Comparison of ENCODE assay signal across 8 cellular contexts in the genomic region with DNA sequence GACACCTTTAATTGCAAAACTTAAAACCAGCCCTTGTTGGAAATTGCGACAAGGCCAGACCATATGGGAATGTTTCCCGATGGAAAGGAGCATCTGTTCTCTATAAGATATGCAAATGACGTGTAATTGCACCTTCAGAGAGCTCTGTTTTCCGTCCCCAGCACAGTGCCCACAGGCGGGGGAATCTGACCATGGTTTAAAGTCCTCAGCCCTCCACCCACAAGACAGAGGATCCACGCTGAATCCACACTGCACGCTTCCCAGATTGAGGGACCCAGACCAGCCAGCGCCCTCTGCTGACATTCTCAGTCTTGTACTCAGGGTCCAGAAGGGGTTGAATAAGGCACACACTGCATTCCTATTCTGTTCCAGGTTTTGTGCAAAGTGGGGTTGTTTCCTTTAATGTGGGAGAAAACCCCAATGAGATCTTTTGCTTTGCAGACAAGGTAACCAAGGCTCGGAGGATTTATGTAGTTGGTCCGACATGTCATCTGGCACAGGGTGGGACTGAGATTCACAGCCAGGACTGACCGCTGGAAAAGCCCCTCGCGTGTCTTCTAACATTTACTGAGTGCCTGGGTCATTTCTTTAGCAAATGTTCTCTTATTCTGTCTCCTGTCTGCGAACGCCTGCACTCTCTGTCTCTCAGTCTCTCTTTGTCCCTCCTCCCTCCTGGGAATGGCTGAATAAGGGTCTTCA. TPM values are rescaled to one million over a fixed set of nuclear protein-coding genes. Genes with fewer than 3 reads are reported as not detected.
DNase-seq lines count a peak whose midpoint lies in the region; ATAC-seq, FAIRE-seq and TF ChIP-seq lines count a peak whose summit lies in the region.

No MANE protein-coding gene starts in this region.

- H3K9me3 ChIP-seq in kidney (ENCODE audit: control insufficient read depth in 1 of 2, low read length in 2 of 2) = no peaks in the 10 kb centered on the region

- H3K27ac ChIP-seq in kidney (ENCODE audit: low read depth in 2 of 2, low read length in 2 of 2) = no peak overlapping the region

- intact Hi-C loops in kidney (cut with DNase I) = loop anchor here (5.0 kb wide), 1 partner anchor 99 kb away; no protein-coding TSS in a partner anchor

- DNase-seq in Ammon's horn (ENCODE audit: low spot score) = peak; percentile 78
- DNase-seq in HEK293T (ENCODE audit: extremely low spot score) = peak; percentile 71
- peak; percentile 40 for DNase-seq in RPMI8226
- peak; percentile 68 to 77 for DNase-seq in cardiac fibroblast (ENCODE audit: low read depth in 2 of 2)
- peak; percentile 80 for DNase-seq in kidney
- DNase-seq in stimulated activated CD4-positive, alpha-beta T cell treated with anti-CD3 and anti-CD28 coated beads, Interleukin-2, amount 100 ng/mL, for 4 hours (ENCODE audit: low read depth) = peak; percentile 10

- no peak overlapping the region for H3K9ac ChIP-seq in kidney (ENCODE audit: low read length in 2 of 2)

- no peaks in the 10 kb centered on the region for H3K36me3 ChIP-seq in kidney (ENCODE audit: control insufficient read depth in 1 of 2, insufficient read depth in 2 of 2, low read length in 2 of 2)

- H3K4me3 ChIP-seq in cardiac fibroblast (replicated peaks in 1 of 2; ENCODE audit: low read depth in 2 of 2, low read length in 2 of 2) (no peak overlapping the region), kidney (ENCODE audit: low read length in 2 of 2) (no peak overlapping the region)

- ATAC-seq in HG03280 (IDR thresholded peaks at IDR 0.05; ENCODE audit: unreplicated experiment) (no peak), GM21447 (IDR thresholded peaks at IDR 0.05; ENCODE audit: unreplicated experiment) (no peak)

- POLR2A ChIA-PET in HEK293T (lab: Yijun Ruan, JAX) = interaction anchor here (1.4 kb wide), 1 partner anchor 42 kb away, joined by 3 read pairs; no protein-coding TSS in a partner anchor

- no peaks in the 10 kb centered on the region for H3K4me1 ChIP-seq in kidney (ENCODE audit: control insufficient read depth in 1 of 2, insufficient read depth in 1 of 2, low read depth in 1 of 2, low read length in 2 of 2)

- CTCF ChIA-PET in HEK293T (lab: Yijun Ruan, JAX) = interaction anchor here (0.6 to 1.4 kb wide), 3 partner anchors 8 to 292 kb away, joined by 5 to 8 read pairs (median 6); no protein-coding TSS in a partner anchor

- FAIRE-seq in kidney (lab: Jason Lieb, UNC) = no peak

- peak; percentile 80 for TF ChIP-seq CTCF in cardiac fibroblast (IDR thresholded peaks at IDR 0.05; ENCODE audit: low read depth, low read length)
- TF ChIP-seq CTCF in kidney (IDR thresholded peaks at IDR 0.05; ENCODE audit: borderline replicate concordance, extremely low read depth, insufficient read depth) = peak; percentile 80

TF ChIP-seq in HEK293T, 16 proteins besides CTCF, POLR2A, EP300 and RAD21:
- no peak for TF ChIP-seq L3MBTL2 (conservative IDR thresholded peaks at IDR 0.05)
- TF ChIP-seq CTBP1 (IDR thresholded peaks at IDR 0.05; ENCODE audit: borderline replicate concordance) = no peak
- no peak for TF ChIP-seq FOXA1 (IDR thresholded peaks at IDR 0.05)

RNA-seq across cellular contexts. Expression of a gene that starts 36.8 kb away (rescaled TPM):
- 8.4 TPM for total RNA-seq in kidney
- polyA plus RNA-seq in kidney (ENCODE audit: insufficient read depth, low read depth, low replicate concordance) = 5.3 TPM

Comparison
In these comparisons a context has a peak if more than half of its experiments do, and no peak if none do; other contexts are left out.
1. DNase-seq: peak in every context shown above with its lines; median percentile 80 in kidney; 78 in Ammon's horn; 72 in cardiac fibroblast; 71 in HEK293T; 40 in RPMI8226; 10 in stimulated activated CD4-positive, alpha-beta T cell treated with anti-CD3 and anti-CD28 coated beads, Interleukin-2, amount 100 ng/mL, for 4 hours.